Comparison of ENCODE assay signal across 10 cellular contexts in genomic region chr9:112809351-112809848, GRCh38. TPM values are rescaled to one million over a fixed set of nuclear protein-coding genes. Genes with fewer than 3 reads are reported as not detected.
DNase-seq lines count a peak whose midpoint lies in the region; ATAC-seq and TF ChIP-seq lines count a peak whose summit lies in the region.
"Had no signal": no experiment of that assay in that cellular context is flagged by ENCODE, and none has a peak within 500 bp of the region (broad histone marks: within the 10 kb centered on the region; RNA-seq: fewer than 3 reads in every experiment).

No MANE protein-coding gene starts in this region.

- ATAC-seq in GM19328 (IDR thresholded peaks at IDR 0.05; ENCODE audit: unreplicated experiment) (peak; percentile 98), HG03025 (IDR thresholded peaks at IDR 0.05; ENCODE audit: low FRiP score, unreplicated experiment) (peak; percentile 96)

- DNase-seq in CD14-positive monocyte (ENCODE audit: low spot score) (peak; percentile 48), T1000 (lab: John Stamatoyannopoulos, UW) (no peak), mucosa of gallbladder (ENCODE audit: low spot score) (no peak), middle frontal gyrus (ENCODE audit: extremely low spot score, low spot score) (no peak), RKO (ENCODE audit: low spot score) (no peak)
- DNase-seq: activated effector memory CD4-positive, alpha-beta T cell treated with Interleukin-2 at 50 U/mL for 16 hours; esophagus squamous epithelium had no signal

- H3K36me3 Mint-ChIP-seq in CD14-positive monocyte, result peaks cover 27 to 46% of the 10 kb centered on the region in 2 donors

- H3K27me3 ChIP-seq in OCI-LY1 (ENCODE audit: insufficient read depth, low read length), result no peaks in the 10 kb centered on the region
- H3K27me3 ChIP-seq: esophagus squamous epithelium had no signal

- H3K9me3 Mint-ChIP-seq in CD14-positive monocyte, result no peaks in the 10 kb centered on the region

- intact Hi-C loops in CD14-positive monocyte (cut with micrococcal nuclease), result no loop called here

- H3K79me2 ChIP-seq in OCI-LY1 (ENCODE audit: insufficient read depth, low read length), result peaks cover 18% of the 10 kb centered on the region

- no peaks in the 10 kb centered on the region for H3K9me3 ChIP-seq in OCI-LY1 (ENCODE audit: low read length)
- H3K9me3 ChIP-seq: esophagus squamous epithelium had no signal

- H3K36me3 ChIP-seq in OCI-LY1 (ENCODE audit: insufficient read depth, low read length), result peaks cover 4% of the 10 kb centered on the region

- no peaks in the 10 kb centered on the region for H4K20me1 ChIP-seq in OCI-LY1 (ENCODE audit: insufficient read depth, low read length)

- peaks cover 2% of the 10 kb centered on the region for H3K4me1 Mint-ChIP-seq in CD14-positive monocyte

- TF ChIP-seq CTCF in CD14-positive monocyte (IDR thresholded peaks at IDR 0.05), result no peak
- TF ChIP-seq CTCF in OCI-LY1 (IDR thresholded peaks at IDR 0.05; ENCODE audit: low read length), result no peak

- no peak overlapping the region for H3K4me3 Mint-ChIP-seq in CD14-positive monocyte

- peaks cover 78% of the 10 kb centered on the region for H3K4me1 ChIP-seq in OCI-LY1 (ENCODE audit: insufficient read depth, low read length, severe bottlenecking)
- H3K4me1 ChIP-seq: esophagus squamous epithelium had no signal

- H3K4me2 ChIP-seq in OCI-LY1 (ENCODE audit: low read length), result peak overlapping the region; percentile 76

- H3K27ac ChIP-seq in OCI-LY1 (ENCODE audit: low read depth, low read length, poor library complexity, severe bottlenecking), result peak overlapping the region; percentile 94
- H3K27ac ChIP-seq: esophagus squamous epithelium had no signal

- peak overlapping the region; percentile 45 for H3K4me3 ChIP-seq in OCI-LY1 (ENCODE audit: low read depth, low read length, poor library complexity, severe bottlenecking)
- H3K4me3 ChIP-seq: esophagus squamous epithelium had no signal

- no peak overlapping the region for H2AFZ ChIP-seq in OCI-LY1 (ENCODE audit: low read length)

- H3K27me3 Mint-ChIP-seq in CD14-positive monocyte (ENCODE audit: low read depth in 3 of 3), result no peaks in the 10 kb centered on the region

- H3K9me2 ChIP-seq in OCI-LY1 (ENCODE audit: low read depth, low read length), result no peaks in the 10 kb centered on the region

- H3F3A ChIP-seq in OCI-LY1 (ENCODE audit: insufficient read depth, low read length), result peaks cover 4% of the 10 kb centered on the region; the same call in 1 of the 2 replicates

- H3K9ac ChIP-seq in OCI-LY1 (ENCODE audit: low read length), result peak overlapping the region; percentile 63; the same call in 1 of the 2 replicates

- H3K27ac Mint-ChIP-seq in CD14-positive monocyte, result no peak overlapping the region

RNA-seq across cellular contexts. Expression of gene SNX30, which starts 58.8 kb away (rescaled TPM):
- polyA plus RNA-seq in CD14-positive monocyte, result 10 to 100 TPM; 10.3 to 10.4 TPM
- total RNA-seq in mucosa of gallbladder, result 8.9 TPM
